8 cellular contexts compared by ENCODE assay signal in the genomic region with DNA sequence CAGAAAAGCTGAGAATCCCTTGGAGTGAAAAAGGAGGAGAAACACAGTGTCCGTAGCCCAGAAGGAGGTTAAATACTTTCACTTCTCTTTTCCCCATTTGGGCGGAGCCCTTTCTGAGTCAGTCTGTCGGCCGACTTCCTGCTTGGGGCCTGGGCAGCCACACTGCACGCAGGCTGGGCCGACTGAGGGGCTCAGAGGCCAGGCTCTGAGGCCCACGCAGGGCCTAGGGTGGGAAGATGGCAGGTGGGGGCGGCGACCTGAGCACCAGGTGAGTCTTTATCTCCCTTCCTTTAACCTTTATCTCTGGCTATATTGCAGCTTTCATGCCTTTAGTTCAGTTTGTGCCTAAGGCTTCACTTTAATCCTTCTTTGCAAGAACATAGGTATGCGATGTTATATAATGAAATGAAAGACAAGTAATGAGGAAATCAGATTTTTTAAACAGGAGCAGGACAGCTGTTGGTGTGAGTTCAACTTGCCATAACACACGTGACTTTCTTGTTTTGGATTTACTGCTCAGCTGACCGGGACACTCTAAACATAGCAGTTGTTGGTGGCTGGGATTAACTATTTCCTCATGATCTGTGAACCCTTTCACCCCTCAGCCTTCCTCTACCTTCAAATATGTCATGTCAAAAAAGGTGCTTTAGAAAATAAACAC. TPM values are rescaled to one million over a fixed set of nuclear protein-coding genes. Genes with fewer than 3 reads are reported as not detected.
DNase-seq lines count a peak whose midpoint lies in the region; ATAC-seq and TF ChIP-seq lines count a peak whose summit lies in the region.

TSS of gene SP100 (plus strand) at position 141 of the 661 bp plus-strand sequence. CDS start at position 237, 96 bp downstream.

- intact Hi-C loops in activated CD4-positive, alpha-beta T cell treated with anti-CD3 and anti-CD28 coated beads, Interleukin-2, amount 10 ng/mL, durations not matched to agents 24 days and 14 days (cut with micrococcal nuclease) = loop anchor here (1.0 to 10.0 kb wide), 7 partner anchors 26 to 491 kb away; partner anchors contain the start of genes FBXO36 and TRIP12
- intact Hi-C loops in mucosa of descending colon (cut with DNase I, micrococcal nuclease) = no loop called here

- H4K20me1 ChIP-seq in GM23338 (replicated peaks; ENCODE audit: insufficient read depth) (no peaks in the 10 kb centered on the region), MM.1S (ENCODE audit: insufficient read depth, low read length) (no peaks in the 10 kb centered on the region)

- H3K36me3 ChIP-seq in ES-I3 (ENCODE audit: insufficient read depth, low read length) = no peaks in the 10 kb centered on the region
- no peaks in the 10 kb centered on the region for H3K36me3 ChIP-seq in GM23338 (ENCODE audit: insufficient read depth)
- no peaks in the 10 kb centered on the region for H3K36me3 ChIP-seq in MM.1S (replicated peaks; ENCODE audit: insufficient read depth, low read length)
- H3K36me3 ChIP-seq in mucosa of descending colon (ENCODE audit: low read depth) = no peaks in the 10 kb centered on the region

- no peak within 1 kb of the TSS for H3K4me3 ChIP-seq in GM23338
- peak within 1 kb of the TSS; percentile 89 for H3K4me3 ChIP-seq in MM.1S (ENCODE audit: low read length)
- H3K4me3 ChIP-seq in mucosa of descending colon = peak within 1 kb of the TSS; percentile 17

- H3K9me3 ChIP-seq in ES-I3 (ENCODE audit: control insufficient read depth, insufficient read depth, low read length) (no peaks in the 10 kb centered on the region), MM.1S (replicated peaks; ENCODE audit: insufficient read depth, low read length) (no peaks in the 10 kb centered on the region), mucosa of descending colon (no peaks in the 10 kb centered on the region)

- no peak within 1 kb of the TSS for H3K4me2 ChIP-seq in GM23338
- H3K4me2 ChIP-seq in MM.1S (ENCODE audit: low read depth, low read length) = peak within 1 kb of the TSS; percentile 99

- H3K27me3 ChIP-seq in GM23338 (ENCODE audit: insufficient read depth) (peaks cover 11% of the 10 kb centered on the region), MM.1S (replicated peaks; ENCODE audit: insufficient read depth, low read length) (no peaks in the 10 kb centered on the region)

- H3K9me2 ChIP-seq in GM23338 (ENCODE audit: insufficient read depth) (no peaks in the 10 kb centered on the region; the same call in 1 of the 2 replicates), MM.1S (replicated peaks; ENCODE audit: insufficient read depth, low read length) (no peaks in the 10 kb centered on the region)

- H3F3A ChIP-seq in GM23338 (replicated peaks; ENCODE audit: low read depth) (no peaks in the 10 kb centered on the region), MM.1S (ENCODE audit: insufficient read depth, low read length) (peaks cover 14% of the 10 kb centered on the region)

- no peak within 1 kb of the TSS for H3K4me3 Mint-ChIP-seq in GM23338
- peak within 1 kb of the TSS; percentile 95 for H3K4me3 Mint-ChIP-seq in activated CD4-positive, alpha-beta T cell treated with anti-CD3 and anti-CD28 coated beads, Interleukin-2, amount 10 ng/mL, durations not matched to agents 24 days and 14 days

- no peak within 1 kb of the TSS for H3K27ac Mint-ChIP-seq in GM23338
- H3K27ac Mint-ChIP-seq in activated CD4-positive, alpha-beta T cell treated with anti-CD3 and anti-CD28 coated beads, Interleukin-2, amount 10 ng/mL, durations not matched to agents 24 days and 14 days = peak within 1 kb of the TSS; percentile 99

- ATAC-seq in GM23338 (peak; percentile 13; the same call in 2 of the 3 replicates), mucosa of descending colon (peak; percentile 90)

- H3K79me2 ChIP-seq in GM23338 (replicated peaks; ENCODE audit: insufficient read depth) (no peaks in the 10 kb centered on the region), MM.1S (ENCODE audit: low read length) (peaks cover 50% of the 10 kb centered on the region)

- H3K4me1 ChIP-seq in ES-I3 (ENCODE audit: insufficient read depth, low read length) = peaks cover 8% of the 10 kb centered on the region; the same call in 1 of the 2 replicates
- no peaks in the 10 kb centered on the region for H3K4me1 ChIP-seq in GM23338 (ENCODE audit: insufficient read depth)
- peaks cover 19% of the 10 kb centered on the region for H3K4me1 ChIP-seq in MM.1S (ENCODE audit: low read length)
- H3K4me1 ChIP-seq in mucosa of descending colon (ENCODE audit: low read depth) = peaks cover 10% of the 10 kb centered on the region

- DNase-seq in GM23338 (ENCODE audit: low spot score) (peak; percentile 33), MM.1S (peak; percentile 76), dermis blood vessel endothelial cell (peak; percentile 87), mucosa of descending colon (peak; percentile 82 to 91 (median 85)), NCI-H1694 treated with DMSO at 0.1 percent for 48 hours (lab: John Stamatoyannopoulos, UW) (no peak)
- peak; percentile 95 for DNase-seq in activated CD4-positive, alpha-beta T cell treated with anti-CD3 and anti-CD28 coated beads, Interleukin-2, amount 10 ng/mL, durations not matched to agents 24 days and 14 days
- DNase-seq in stimulated activated CD8-positive, alpha-beta memory T cell treated with anti-CD3 and anti-CD28 coated beads, Interleukin-7, amount 100 ng/mL, for 48 hours (ENCODE audit: extremely low read depth in 1 of 2, low read depth in 1 of 2) = peak; percentile 64 to 77

- H3K9ac ChIP-seq in ES-I3 (ENCODE audit: low read depth, low read length) (peak within 1 kb of the TSS; percentile 38; the same call in 1 of the 2 replicates), MM.1S (ENCODE audit: low read length) (peak within 1 kb of the TSS; percentile 81)

- H2AFZ ChIP-seq in GM23338 = peak within 1 kb of the TSS; percentile 90
- peak within 1 kb of the TSS; percentile 78 for H2AFZ ChIP-seq in MM.1S (ENCODE audit: low read length)

- H3K36me3 Mint-ChIP-seq in GM23338 (ENCODE audit: low read depth) = no peaks in the 10 kb centered on the region
- peaks cover 35% of the 10 kb centered on the region for H3K36me3 Mint-ChIP-seq in activated CD4-positive, alpha-beta T cell treated with anti-CD3 and anti-CD28 coated beads, Interleukin-2, amount 10 ng/mL, durations not matched to agents 24 days and 14 days (ENCODE audit: low read depth)

- H3K4me1 Mint-ChIP-seq in GM23338 = peaks cover 7% of the 10 kb centered on the region; the same call in 2 of the 3 replicates
- peaks cover 68% of the 10 kb centered on the region for H3K4me1 Mint-ChIP-seq in activated CD4-positive, alpha-beta T cell treated with anti-CD3 and anti-CD28 coated beads, Interleukin-2, amount 10 ng/mL, durations not matched to agents 24 days and 14 days

- TF ChIP-seq CTCF in GM23338 (conservative IDR thresholded peaks at IDR 0.05; ENCODE audit: low read depth in 2 of 2) (no peak), MM.1S (IDR thresholded peaks at IDR 0.05; ENCODE audit: low read length) (no peak), mucosa of descending colon (IDR thresholded peaks at IDR 0.05) (no peak)

- H3K27me3 Mint-ChIP-seq in GM23338 (ENCODE audit: insufficient read depth, low read depth, poor library complexity) = peaks cover 21% of the 10 kb centered on the region
- H3K27me3 Mint-ChIP-seq in activated CD4-positive, alpha-beta T cell treated with anti-CD3 and anti-CD28 coated beads, Interleukin-2, amount 10 ng/mL, durations not matched to agents 24 days and 14 days = no peaks in the 10 kb centered on the region

- H3K9me3 Mint-ChIP-seq in GM23338 = no peaks in the 10 kb centered on the region; the same call in 2 of the 3 replicates
- no peaks in the 10 kb centered on the region for H3K9me3 Mint-ChIP-seq in activated CD4-positive, alpha-beta T cell treated with anti-CD3 and anti-CD28 coated beads, Interleukin-2, amount 10 ng/mL, durations not matched to agents 24 days and 14 days

- H3K27ac ChIP-seq in GM23338 (ENCODE audit: low read depth) (no peak within 1 kb of the TSS), MM.1S (ENCODE audit: low read length) (peak within 1 kb of the TSS; percentile 89)

TF ChIP-seq in GM23338, 12 proteins besides CTCF, POLR2A, EP300 and RAD21 (continues in another document):
- no peak for TF ChIP-seq ZNF331 (CRISPR knock-in tag; IDR thresholded peaks at IDR 0.05; ENCODE audit: low read depth)
- TF ChIP-seq POLR2AphosphoS5 (IDR thresholded peaks at IDR 0.05; ENCODE audit: low read depth) = no peak
- TF ChIP-seq, protein P1, sequence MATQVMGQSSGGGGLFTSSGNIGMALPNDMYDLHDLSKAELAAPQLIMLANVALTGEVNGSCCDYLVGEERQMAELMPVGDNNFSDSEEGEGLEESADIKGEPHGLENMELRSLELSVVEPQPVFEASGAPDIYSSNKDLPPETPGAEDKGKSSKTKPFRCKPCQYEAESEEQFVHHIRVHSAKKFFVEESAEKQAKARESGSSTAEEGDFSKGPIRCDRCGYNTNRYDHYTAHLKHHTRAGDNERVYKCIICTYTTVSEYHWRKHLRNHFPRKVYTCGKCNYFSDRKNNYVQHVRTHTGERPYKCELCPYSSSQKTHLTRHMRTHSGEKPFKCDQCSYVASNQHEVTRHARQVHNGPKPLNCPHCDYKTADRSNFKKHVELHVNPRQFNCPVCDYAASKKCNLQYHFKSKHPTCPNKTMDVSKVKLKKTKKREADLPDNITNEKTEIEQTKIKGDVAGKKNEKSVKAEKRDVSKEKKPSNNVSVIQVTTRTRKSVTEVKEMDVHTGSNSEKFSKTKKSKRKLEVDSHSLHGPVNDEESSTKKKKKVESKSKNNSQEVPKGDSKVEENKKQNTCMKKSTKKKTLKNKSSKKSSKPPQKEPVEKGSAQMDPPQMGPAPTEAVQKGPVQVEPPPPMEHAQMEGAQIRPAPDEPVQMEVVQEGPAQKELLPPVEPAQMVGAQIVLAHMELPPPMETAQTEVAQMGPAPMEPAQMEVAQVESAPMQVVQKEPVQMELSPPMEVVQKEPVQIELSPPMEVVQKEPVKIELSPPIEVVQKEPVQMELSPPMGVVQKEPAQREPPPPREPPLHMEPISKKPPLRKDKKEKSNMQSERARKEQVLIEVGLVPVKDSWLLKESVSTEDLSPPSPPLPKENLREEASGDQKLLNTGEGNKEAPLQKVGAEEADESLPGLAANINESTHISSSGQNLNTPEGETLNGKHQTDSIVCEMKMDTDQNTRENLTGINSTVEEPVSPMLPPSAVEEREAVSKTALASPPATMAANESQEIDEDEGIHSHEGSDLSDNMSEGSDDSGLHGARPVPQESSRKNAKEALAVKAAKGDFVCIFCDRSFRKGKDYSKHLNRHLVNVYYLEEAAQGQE (IDR thresholded peaks at IDR 0.05; ENCODE audit: unreplicated experiment) = no peak

RNA-seq across cellular contexts. Expression of gene SP100, which starts in this region (rescaled TPM):
- total RNA-seq in GM23338 (2014; rRNA removed; shearing (Covaris generic)) = 0.73 TPM in 1 of 2 replicates, not detected in the other
- 0.44 and 0.47 TPM in 2 replicates for polyA plus RNA-seq in GM23338 (2016; fragmentation: Nextera tagmentation; extraction: Ambion mirVana)
- total RNA-seq in activated CD4-positive, alpha-beta T cell treated with anti-CD3 and anti-CD28 coated beads, Interleukin-2, amount 10 ng/mL, durations not matched to agents 24 days and 14 days = 162 and 165 TPM in 2 replicates
- 96.0 and 96.4 TPM in 2 replicates for total RNA-seq in dermis blood vessel endothelial cell
- 100 to 1,000 TPM in 2 of 3 donors, 10 to 100 TPM in 1; 83.1 to 130 (median 101) TPM for total RNA-seq in mucosa of descending colon

Comparison
In these comparisons a context has a peak if more than half of its experiments do, and no peak if none do; other contexts are left out.
1. RNA of gene SP100 (total RNA-seq): 162 to 165 TPM in activated CD4-positive, alpha-beta T cell treated with anti-CD3 and anti-CD28 coated beads, Interleukin-2, amount 10 ng/mL, durations not matched to agents 24 days and 14 days, 83.1 to 130 TPM in mucosa of descending colon and 96.0 to 96.4 TPM in dermis blood vessel endothelial cell; 0.73 TPM in GM23338; every median in the first group is over 10 times any median in the second.
2. Peak in DNase-seq and ATAC-seq in GM23338; RNA of the gene not detected or under 1 TPM.